30 cellular contexts compared by ENCODE assay signal in genomic region chr5:100788417-100788816, GRCh38.
DNase-seq lines count a peak whose midpoint lies in the region; ATAC-seq lines count a peak whose summit lies in the region.
"Had no signal": no experiment of that assay in that cellular context is flagged by ENCODE, and none has a peak within 500 bp of the region (broad histone marks: within the 10 kb centered on the region; RNA-seq: fewer than 3 reads in every experiment).

No MANE protein-coding gene starts in this region.

- DNase-seq in astrocyte of the hippocampus (ENCODE audit: low read depth, low spot score) (peak; percentile 44), iPS-NIHi7 (ENCODE audit: extremely low spot score) (no peak), NCI-H446 (lab: John Stamatoyannopoulos, UW) (no peak), substantia nigra (lab: John Stamatoyannopoulos, UW) (no peak)
- DNase-seq: activated effector memory CD4-positive, alpha-beta T cell treated with Interleukin-2 at 50 U/mL for 16 hours; activated naive CD8-positive, alpha-beta T cell treated with anti-CD3 and anti-CD28 coated beads, Interleukin-2, amount 10 ng/mL, durations not matched to agents 7 days and 5 days; activated T-cell treated with anti-CD3 and anti-CD28 coated beads for 4 hours; C1 segment of cervical spinal cord; COR-L47; DMS79; effector memory CD4-positive, alpha-beta T cell; islet precursor cell; left ventricle myocardium superior; naive B cell; NCI-H1105 treated with DMSO at 0.1 percent for 48 hours; NCI-H2029; NCI-H2227 treated with DMSO at 0.1 percent for 48 hours; nucleus accumbens; PC-3; stimulated activated CD4-positive, alpha-beta T cell treated with anti-CD3 and anti-CD28 coated beads, Interleukin-15, amount 100 ng/mL, for 24 hours; stimulated activated naive CD4-positive, alpha-beta T cell treated with Interleukin-2 at 50 U/mL for 16 hours; uterus had no signal

- peak; percentile 31 for ATAC-seq in GM18508 (IDR thresholded peaks at IDR 0.05; ENCODE audit: insufficient read depth, unreplicated experiment)
- peak; percentile 26 for ATAC-seq in GM19463 (IDR thresholded peaks at IDR 0.05; ENCODE audit: unreplicated experiment)
- ATAC-seq in HG03159 (IDR thresholded peaks at IDR 0.05; ENCODE audit: unreplicated experiment) = peak; percentile 32
- ATAC-seq in GM19397 (IDR thresholded peaks at IDR 0.05; ENCODE audit: unreplicated experiment) = no peak
- ATAC-seq: left ventricle myocardium superior, PC-3, Right ventricle myocardium inferior had no signal

- H3K27ac ChIP-seq in substantia nigra (ENCODE audit: low read depth, low read length, poor library complexity, severe bottlenecking) = no peak overlapping the region
- H3K27ac ChIP-seq: ascending aorta, coronary artery, prostate gland, uterus had no signal
